8 cellular contexts compared by ENCODE assay signal in genomic region chr3:9770276-9770812, GRCh38. TPM values are rescaled to one million over a fixed set of nuclear protein-coding genes. Genes with fewer than 3 reads are reported as not detected.
DNase-seq lines count a peak whose midpoint lies in the region; ATAC-seq and TF ChIP-seq lines count a peak whose summit lies in the region.

No MANE protein-coding gene starts in this region.

- peaks cover 30% of the 10 kb centered on the region for H3K4me1 Mint-ChIP-seq in activated CD8-positive, alpha-beta memory T cell treated with anti-CD3 and anti-CD28 coated beads, Interleukin-2, amount 10 ng/mL, durations not matched to agents 7 days and 5 days

- peaks cover 34% of the 10 kb centered on the region for H3K4me1 ChIP-seq in stomach smooth muscle (ENCODE audit: control insufficient read depth, insufficient read depth, low read length)

- peak overlapping the region; percentile 74 for H3K27ac Mint-ChIP-seq in activated CD8-positive, alpha-beta memory T cell treated with anti-CD3 and anti-CD28 coated beads, Interleukin-2, amount 10 ng/mL, durations not matched to agents 7 days and 5 days

- no peaks in the 10 kb centered on the region for H3K9me3 ChIP-seq in stomach smooth muscle (ENCODE audit: control insufficient read depth in 2 of 2, low read length in 2 of 2)

- H3K27me3 ChIP-seq in stomach smooth muscle (ENCODE audit: control insufficient read depth in 1 of 2, insufficient read depth in 2 of 2, low read length in 2 of 2), result no peaks in the 10 kb centered on the region

- H3K27me3 Mint-ChIP-seq in activated CD8-positive, alpha-beta memory T cell treated with anti-CD3 and anti-CD28 coated beads, Interleukin-2, amount 10 ng/mL, durations not matched to agents 7 days and 5 days, result no peaks in the 10 kb centered on the region

- peak overlapping the region; percentile 97 for H3K27ac ChIP-seq in stomach smooth muscle (ENCODE audit: low read length)

- peaks cover 5 to 7% of the 10 kb centered on the region in 2 donors for H3K36me3 ChIP-seq in stomach smooth muscle (ENCODE audit: control insufficient read depth in 2 of 2, insufficient read depth in 2 of 2, low read length in 2 of 2)

- H3K4me3 Mint-ChIP-seq in activated CD8-positive, alpha-beta memory T cell treated with anti-CD3 and anti-CD28 coated beads, Interleukin-2, amount 10 ng/mL, durations not matched to agents 7 days and 5 days, result peak overlapping the region; percentile 67

- DNase-seq in activated CD8-positive, alpha-beta memory T cell treated with anti-CD3 and anti-CD28 coated beads, Interleukin-2, amount 10 ng/mL, durations not matched to agents 7 days and 5 days, result no peak
- DNase-seq in activated CD8-positive, alpha-beta memory T cell treated with anti-CD3 and anti-CD28 coated beads, Interleukin-2, amount 50 U/mL, for 4 hours, result no peak
- peak in 1 of 2 donors; percentile 91 for DNase-seq in cardiac fibroblast (ENCODE audit: low read depth in 2 of 2)
- DNase-seq in left lobe of liver (ENCODE audit: low spot score), result peak; percentile 99
- DNase-seq in MV-4-11 (lab: John Stamatoyannopoulos, UW), result no peak
- no peak for DNase-seq in NCI-H1930 (lab: John Stamatoyannopoulos, UW)

- peak overlapping the region; percentile 37 to 66 for H3K4me3 ChIP-seq in cardiac fibroblast (replicated peaks in 1 of 2; ENCODE audit: low read depth in 2 of 2, low read length in 2 of 2)
- peak overlapping the region; percentile 50 to 86 for H3K4me3 ChIP-seq in stomach smooth muscle (ENCODE audit: low read length in 2 of 2)

- no peak for ATAC-seq in activated CD8-positive, alpha-beta memory T cell treated with anti-CD3 and anti-CD28 coated beads, Interleukin-2, amount 10 ng/mL, durations not matched to agents 7 days and 5 days
- ATAC-seq in left lobe of liver, result peak; percentile 64
- ATAC-seq in HG02678 (IDR thresholded peaks at IDR 0.05; ENCODE audit: unreplicated experiment), result no peak

- CTCF ChIA-PET in activated CD8-positive, alpha-beta memory T cell treated with anti-CD3 and anti-CD28 coated beads, Interleukin-2, amount 10 ng/mL, durations not matched to agents 7 days and 5 days (lab: Charles Lee), result interaction anchor here (1.0 to 1.1 kb wide), 4 partner anchors 17 to 217 kb away, joined by 3 to 4 read pairs (median 3); partner anchors contain the start of gene EMC3

- peak overlapping the region; percentile 70 to 92 for H3K9ac ChIP-seq in stomach smooth muscle (ENCODE audit: low read length in 2 of 2)

- H3K36me3 Mint-ChIP-seq in activated CD8-positive, alpha-beta memory T cell treated with anti-CD3 and anti-CD28 coated beads, Interleukin-2, amount 10 ng/mL, durations not matched to agents 7 days and 5 days, result peaks cover 3% of the 10 kb centered on the region

- no peak for TF ChIP-seq CTCF in cardiac fibroblast (IDR thresholded peaks at IDR 0.05; ENCODE audit: low read depth, low read length)

- H3K9me3 Mint-ChIP-seq in activated CD8-positive, alpha-beta memory T cell treated with anti-CD3 and anti-CD28 coated beads, Interleukin-2, amount 10 ng/mL, durations not matched to agents 7 days and 5 days (ENCODE audit: low read depth), result no peaks in the 10 kb centered on the region

RNA-seq across cellular contexts. Expression of gene CAMK1, which starts 0.6 kb away (rescaled TPM):
- total RNA-seq in activated CD8-positive, alpha-beta memory T cell treated with anti-CD3 and anti-CD28 coated beads, Interleukin-2, amount 10 ng/mL, durations not matched to agents 7 days and 5 days, result 10 to 100 TPM; 31.7 to 57.7 TPM
- 24.6 TPM for total RNA-seq in left lobe of liver

RNA-seq across cellular contexts. Expression of gene OGG1, which starts 20.6 kb away (rescaled TPM):
- total RNA-seq in activated CD8-positive, alpha-beta memory T cell treated with anti-CD3 and anti-CD28 coated beads, Interleukin-2, amount 10 ng/mL, durations not matched to agents 7 days and 5 days, result 10 to 100 TPM; 32.1 to 34.5 TPM
- total RNA-seq in left lobe of liver, result 16.0 TPM

RNA-seq across cellular contexts. Expression of gene TADA3, which starts 21.9 kb away (rescaled TPM):
- total RNA-seq in activated CD8-positive, alpha-beta memory T cell treated with anti-CD3 and anti-CD28 coated beads, Interleukin-2, amount 10 ng/mL, durations not matched to agents 7 days and 5 days, result 10 to 100 TPM; 89.8 to 90.6 TPM
- total RNA-seq in left lobe of liver, result 25.8 TPM

RNA-seq across cellular contexts. Expression of gene ARPC4, which starts 22.5 kb away (rescaled TPM):
- 100 to 1,000 TPM; 274 to 300 TPM for total RNA-seq in activated CD8-positive, alpha-beta memory T cell treated with anti-CD3 and anti-CD28 coated beads, Interleukin-2, amount 10 ng/mL, durations not matched to agents 7 days and 5 days
- total RNA-seq in left lobe of liver, result 42.1 TPM

RNA-seq across cellular contexts. Expression of gene BRPF1, which starts 38.8 kb away (rescaled TPM):
- total RNA-seq in activated CD8-positive, alpha-beta memory T cell treated with anti-CD3 and anti-CD28 coated beads, Interleukin-2, amount 10 ng/mL, durations not matched to agents 7 days and 5 days, result 10 to 100 TPM; 48.1 to 50.1 TPM
- total RNA-seq in left lobe of liver, result 5.9 TPM
